ENCODE assay signal across 8 cellular contexts in the genomic region with DNA sequence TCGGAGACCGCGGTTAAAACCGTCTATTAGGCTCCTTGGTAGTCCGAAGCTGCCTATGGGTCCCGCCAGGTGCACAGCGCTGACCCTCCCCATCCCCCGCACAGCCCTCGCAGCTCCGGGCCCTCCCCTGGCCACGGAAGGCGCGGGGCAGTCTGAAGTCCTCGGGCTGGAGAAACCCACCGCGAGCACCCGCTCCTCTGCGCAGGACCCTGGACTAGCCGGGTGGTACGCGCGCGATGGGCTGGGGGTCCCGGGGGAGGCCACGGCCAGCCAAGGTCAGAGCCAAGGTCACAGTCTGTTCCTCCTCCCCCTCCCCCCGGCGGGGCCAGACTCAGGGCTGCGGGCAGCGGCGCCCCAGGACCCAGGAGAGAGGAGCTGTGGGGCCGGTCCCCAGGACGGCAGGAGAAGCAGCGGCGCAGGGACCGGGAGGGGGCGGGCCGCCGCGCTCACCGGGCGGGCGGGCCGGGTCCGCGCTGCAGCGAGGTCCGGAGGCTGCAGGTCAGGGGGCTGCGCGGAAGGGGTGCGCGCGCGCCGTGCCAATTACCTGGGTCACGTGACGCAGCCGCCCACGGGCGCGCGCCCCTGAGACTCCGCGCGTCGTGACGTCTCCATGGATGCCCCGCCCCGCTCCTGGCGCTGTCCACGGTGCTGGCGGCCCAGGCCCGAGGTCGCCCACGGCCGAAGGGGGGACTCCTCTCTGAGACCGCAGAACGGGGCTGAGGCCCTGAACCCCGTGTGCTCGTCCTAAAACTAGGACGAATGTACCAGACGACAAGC.
DNase-seq lines count a peak whose midpoint lies in the region; ATAC-seq and TF ChIP-seq lines count a peak whose summit lies in the region.

A gene (minus strand): TSS at position 535 of the 777 bp plus-strand sequence. CDS start 3,731 bp downstream, outside the sequence.

- ATAC-seq in GM19463 (IDR thresholded peaks at IDR 0.05; ENCODE audit: unreplicated experiment) (peak; percentile 82), SK-N-SH treated with all-trans-retinoic acid at 6 μM for 48 hours (peak; percentile 89)

- no peak; the same call in 1 of the 2 replicates for TF ChIP-seq EP300 in Ishikawa (IDR thresholded peaks at IDR 0.05; ENCODE audit: borderline replicate concordance)

- peak within 1 kb of the TSS; percentile 51 to 58 for H3K4me3 ChIP-seq in cardiac fibroblast (replicated peaks in 1 of 2; ENCODE audit: low read depth in 2 of 2, low read length in 2 of 2)

- no peak for TF ChIP-seq RAD21 in Ishikawa (IDR thresholded peaks at IDR 0.05; ENCODE audit: low read depth)

- peak; percentile 81 for DNase-seq in DMS 273 (lab: John Stamatoyannopoulos, UW; ENCODE audit: unreplicated experiment)
- DNase-seq in cardiac fibroblast (ENCODE audit: low read depth in 2 of 2): peak; percentile 38 to 60
- DNase-seq in inferior parietal cortex (ENCODE audit: extremely low spot score): peak; percentile 71
- peak; percentile 51 for DNase-seq in stimulated activated CD4-positive, alpha-beta T cell treated with anti-CD3 and anti-CD28 coated beads, Interleukin-12 subunit alpha, Interleukin-12 subunit beta, amount 100 ng/mL, for 4 hours
- no peak for DNase-seq in epidermal melanocyte (ENCODE audit: insufficient read length, low spot score)

- no peak for TF ChIP-seq CTCF in cardiac fibroblast (IDR thresholded peaks at IDR 0.05; ENCODE audit: low read depth, low read length)

TF ChIP-seq in Ishikawa, 13 proteins besides CTCF, POLR2A, EP300 and RAD21:
- peak; percentile 96 for TF ChIP-seq EGR1 (IDR thresholded peaks at IDR 0.05)
- TF ChIP-seq TEAD4 (IDR thresholded peaks at IDR 0.05): no peak; the same call in 1 of the 2 replicates
- TF ChIP-seq NFIC (IDR thresholded peaks at IDR 0.05): peak; percentile 7; the same call in 1 of the 2 replicates
- TF ChIP-seq YY1 (IDR thresholded peaks at IDR 0.05; ENCODE audit: low read depth): no peak
- TF ChIP-seq, protein P1, sequence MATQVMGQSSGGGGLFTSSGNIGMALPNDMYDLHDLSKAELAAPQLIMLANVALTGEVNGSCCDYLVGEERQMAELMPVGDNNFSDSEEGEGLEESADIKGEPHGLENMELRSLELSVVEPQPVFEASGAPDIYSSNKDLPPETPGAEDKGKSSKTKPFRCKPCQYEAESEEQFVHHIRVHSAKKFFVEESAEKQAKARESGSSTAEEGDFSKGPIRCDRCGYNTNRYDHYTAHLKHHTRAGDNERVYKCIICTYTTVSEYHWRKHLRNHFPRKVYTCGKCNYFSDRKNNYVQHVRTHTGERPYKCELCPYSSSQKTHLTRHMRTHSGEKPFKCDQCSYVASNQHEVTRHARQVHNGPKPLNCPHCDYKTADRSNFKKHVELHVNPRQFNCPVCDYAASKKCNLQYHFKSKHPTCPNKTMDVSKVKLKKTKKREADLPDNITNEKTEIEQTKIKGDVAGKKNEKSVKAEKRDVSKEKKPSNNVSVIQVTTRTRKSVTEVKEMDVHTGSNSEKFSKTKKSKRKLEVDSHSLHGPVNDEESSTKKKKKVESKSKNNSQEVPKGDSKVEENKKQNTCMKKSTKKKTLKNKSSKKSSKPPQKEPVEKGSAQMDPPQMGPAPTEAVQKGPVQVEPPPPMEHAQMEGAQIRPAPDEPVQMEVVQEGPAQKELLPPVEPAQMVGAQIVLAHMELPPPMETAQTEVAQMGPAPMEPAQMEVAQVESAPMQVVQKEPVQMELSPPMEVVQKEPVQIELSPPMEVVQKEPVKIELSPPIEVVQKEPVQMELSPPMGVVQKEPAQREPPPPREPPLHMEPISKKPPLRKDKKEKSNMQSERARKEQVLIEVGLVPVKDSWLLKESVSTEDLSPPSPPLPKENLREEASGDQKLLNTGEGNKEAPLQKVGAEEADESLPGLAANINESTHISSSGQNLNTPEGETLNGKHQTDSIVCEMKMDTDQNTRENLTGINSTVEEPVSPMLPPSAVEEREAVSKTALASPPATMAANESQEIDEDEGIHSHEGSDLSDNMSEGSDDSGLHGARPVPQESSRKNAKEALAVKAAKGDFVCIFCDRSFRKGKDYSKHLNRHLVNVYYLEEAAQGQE (IDR thresholded peaks at IDR 0.05; ENCODE audit: low read depth): peak; percentile 100
- TF ChIP-seq CEBPB (IDR thresholded peaks at IDR 0.05): no peak
- TF ChIP-seq, protein P2, sequence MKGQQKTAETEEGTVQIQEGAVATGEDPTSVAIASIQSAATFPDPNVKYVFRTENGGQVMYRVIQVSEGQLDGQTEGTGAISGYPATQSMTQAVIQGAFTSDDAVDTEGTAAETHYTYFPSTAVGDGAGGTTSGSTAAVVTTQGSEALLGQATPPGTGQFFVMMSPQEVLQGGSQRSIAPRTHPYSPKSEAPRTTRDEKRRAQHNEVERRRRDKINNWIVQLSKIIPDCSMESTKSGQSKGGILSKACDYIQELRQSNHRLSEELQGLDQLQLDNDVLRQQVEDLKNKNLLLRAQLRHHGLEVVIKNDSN (IDR thresholded peaks at IDR 0.05): peak; percentile 97
- TF ChIP-seq TCF12 (IDR thresholded peaks at IDR 0.05; ENCODE audit: low read depth): peak; percentile 28; the same call in 1 of the 2 replicates
- TF ChIP-seq, protein P3, sequence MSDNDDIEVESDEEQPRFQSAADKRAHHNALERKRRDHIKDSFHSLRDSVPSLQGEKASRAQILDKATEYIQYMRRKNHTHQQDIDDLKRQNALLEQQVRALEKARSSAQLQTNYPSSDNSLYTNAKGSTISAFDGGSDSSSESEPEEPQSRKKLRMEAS (IDR thresholded peaks at IDR 0.05): peak; percentile 64
- peak; percentile 71 for TF ChIP-seq CREB1 (IDR thresholded peaks at IDR 0.05; ENCODE audit: low read depth)
- peak; percentile 75 for TF ChIP-seq ZBTB7A (IDR thresholded peaks at IDR 0.05; ENCODE audit: low read depth)
TF ChIP-seq in Ishikawa: peak in this region for 8.

TF ChIP-seq in SK-N-SH treated with all-trans-retinoic acid at 6 μM for 48 hours, 23 proteins besides CTCF, POLR2A, EP300 and RAD21 (continues in another document):
- no peak for TF ChIP-seq PPARA (CRISPR knock-in tag; IDR thresholded peaks at IDR 0.05; ENCODE audit: borderline replicate concordance)
- no peak for TF ChIP-seq ZNF8 (CRISPR knock-in tag; IDR thresholded peaks at IDR 0.05)
- TF ChIP-seq, protein P4, sequence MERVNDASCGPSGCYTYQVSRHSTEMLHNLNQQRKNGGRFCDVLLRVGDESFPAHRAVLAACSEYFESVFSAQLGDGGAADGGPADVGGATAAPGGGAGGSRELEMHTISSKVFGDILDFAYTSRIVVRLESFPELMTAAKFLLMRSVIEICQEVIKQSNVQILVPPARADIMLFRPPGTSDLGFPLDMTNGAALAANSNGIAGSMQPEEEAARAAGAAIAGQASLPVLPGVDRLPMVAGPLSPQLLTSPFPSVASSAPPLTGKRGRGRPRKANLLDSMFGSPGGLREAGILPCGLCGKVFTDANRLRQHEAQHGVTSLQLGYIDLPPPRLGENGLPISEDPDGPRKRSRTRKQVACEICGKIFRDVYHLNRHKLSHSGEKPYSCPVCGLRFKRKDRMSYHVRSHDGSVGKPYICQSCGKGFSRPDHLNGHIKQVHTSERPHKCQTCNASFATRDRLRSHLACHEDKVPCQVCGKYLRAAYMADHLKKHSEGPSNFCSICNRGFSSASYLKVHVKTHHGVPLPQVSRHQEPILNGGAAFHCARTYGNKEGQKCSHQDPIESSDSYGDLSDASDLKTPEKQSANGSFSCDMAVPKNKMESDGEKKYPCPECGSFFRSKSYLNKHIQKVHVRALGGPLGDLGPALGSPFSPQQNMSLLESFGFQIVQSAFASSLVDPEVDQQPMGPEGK (CRISPR knock-in tag; IDR thresholded peaks at IDR 0.05; ENCODE audit: borderline replicate concordance): no peak
- TF ChIP-seq ARNTL (CRISPR knock-in tag; IDR thresholded peaks at IDR 0.05; ENCODE audit: borderline replicate concordance, low read depth): no peak
- TF ChIP-seq, protein P5, sequence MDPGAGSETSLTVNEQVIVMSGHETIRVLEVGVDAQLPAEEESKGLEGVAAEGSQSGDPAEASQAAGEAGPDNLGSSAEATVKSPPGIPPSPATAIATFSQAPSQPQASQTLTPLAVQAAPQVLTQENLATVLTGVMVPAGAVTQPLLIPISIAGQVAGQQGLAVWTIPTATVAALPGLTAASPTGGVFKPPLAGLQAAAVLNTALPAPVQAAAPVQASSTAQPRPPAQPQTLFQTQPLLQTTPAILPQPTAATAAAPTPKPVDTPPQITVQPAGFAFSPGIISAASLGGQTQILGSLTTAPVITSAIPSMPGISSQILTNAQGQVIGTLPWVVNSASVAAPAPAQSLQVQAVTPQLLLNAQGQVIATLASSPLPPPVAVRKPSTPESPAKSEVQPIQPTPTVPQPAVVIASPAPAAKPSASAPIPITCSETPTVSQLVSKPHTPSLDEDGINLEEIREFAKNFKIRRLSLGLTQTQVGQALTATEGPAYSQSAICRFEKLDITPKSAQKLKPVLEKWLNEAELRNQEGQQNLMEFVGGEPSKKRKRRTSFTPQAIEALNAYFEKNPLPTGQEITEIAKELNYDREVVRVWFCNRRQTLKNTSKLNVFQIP (CRISPR knock-in tag; IDR thresholded peaks at IDR 0.05; ENCODE audit: borderline replicate concordance, low read depth): no peak
- TF ChIP-seq, protein P6, sequence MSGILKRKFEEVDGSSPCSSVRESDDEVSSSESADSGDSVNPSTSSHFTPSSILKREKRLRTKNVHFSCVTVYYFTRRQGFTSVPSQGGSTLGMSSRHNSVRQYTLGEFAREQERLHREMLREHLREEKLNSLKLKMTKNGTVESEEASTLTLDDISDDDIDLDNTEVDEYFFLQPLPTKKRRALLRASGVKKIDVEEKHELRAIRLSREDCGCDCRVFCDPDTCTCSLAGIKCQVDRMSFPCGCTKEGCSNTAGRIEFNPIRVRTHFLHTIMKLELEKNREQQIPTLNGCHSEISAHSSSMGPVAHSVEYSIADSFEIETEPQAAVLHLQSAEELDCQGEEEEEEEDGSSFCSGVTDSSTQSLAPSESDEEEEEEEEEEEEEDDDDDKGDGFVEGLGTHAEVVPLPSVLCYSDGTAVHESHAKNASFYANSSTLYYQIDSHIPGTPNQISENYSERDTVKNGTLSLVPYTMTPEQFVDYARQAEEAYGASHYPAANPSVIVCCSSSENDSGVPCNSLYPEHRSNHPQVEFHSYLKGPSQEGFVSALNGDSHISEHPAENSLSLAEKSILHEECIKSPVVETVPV (CRISPR knock-in tag; IDR thresholded peaks at IDR 0.05): no peak
- TF ChIP-seq ESRRG (CRISPR knock-in tag; IDR thresholded peaks at IDR 0.05): 0 out of 2 replicates have a peak, but pooled peaks have one; percentile 47
- TF ChIP-seq TCF4 (CRISPR knock-in tag; IDR thresholded peaks at IDR 0.05; ENCODE audit: borderline replicate concordance): no peak
- TF ChIP-seq ZFP3 (CRISPR knock-in tag; IDR thresholded peaks at IDR 0.05): 0 out of 2 replicates have a peak, but pooled peaks have one; percentile 31
- no peak for TF ChIP-seq SNAI2 (CRISPR knock-in tag; IDR thresholded peaks at IDR 0.05)
- no peak for TF ChIP-seq OSR1 (CRISPR knock-in tag; IDR thresholded peaks at IDR 0.05)
- no peak for TF ChIP-seq GLIS3 (CRISPR knock-in tag; IDR thresholded peaks at IDR 0.05)
- TF ChIP-seq RARB (CRISPR knock-in tag; IDR thresholded peaks at IDR 0.05): no peak
- no peak for TF ChIP-seq ZNF565 (CRISPR knock-in tag; conservative IDR thresholded peaks at IDR 0.05; ENCODE audit: low read depth)
- no peak for TF ChIP-seq ISL1 (CRISPR knock-in tag; IDR thresholded peaks at IDR 0.05)
- TF ChIP-seq TOX (CRISPR knock-in tag; IDR thresholded peaks at IDR 0.05; ENCODE audit: borderline replicate concordance): no peak
